1 cellular context compared by ENCODE assay signal in genomic region chr10:97534746-97535367, GRCh38.
TF ChIP-seq lines count a peak whose summit lies in the region.

No MANE protein-coding gene starts in this region.

TF ChIP-seq in HepG2, 621 proteins besides CTCF, POLR2A, EP300 and RAD21 (continued from another document):
- TF ChIP-seq PATZ1 (CRISPR knock-in tag; IDR thresholded peaks at IDR 0.05) (peak; percentile 46; the same call in 1 of the 2 replicates), ZNF17 (CRISPR knock-in tag; IDR thresholded peaks at IDR 0.05) (no peak), ZNF576 (CRISPR knock-in tag; IDR thresholded peaks at IDR 0.05) (no peak), TBL1XR1 (IDR thresholded peaks at IDR 0.05; ENCODE audit: borderline replicate concordance, low read length, partially characterized antibody) (no peak), ZBTB33 (CRISPR knock-in tag; IDR thresholded peaks at IDR 0.05) (0 out of 2 replicates have a peak, but pooled peaks have one; percentile 44), SPEN (CRISPR knock-in tag; IDR thresholded peaks at IDR 0.05; ENCODE audit: low read depth) (no peak), HOMEZ (CRISPR knock-in tag; IDR thresholded peaks at IDR 0.05; ENCODE audit: low read depth) (no peak), CBX2 (IDR thresholded peaks at IDR 0.05; ENCODE audit: low read depth, low read length) (no peak), CBX2 (CRISPR knock-in tag; IDR thresholded peaks at IDR 0.05; ENCODE audit: low read depth) (no peak), RXRB (CRISPR knock-in tag; IDR thresholded peaks at IDR 0.05; ENCODE audit: borderline replicate concordance) (peak; percentile 16; the same call in 1 of the 2 replicates), ZSCAN12 (CRISPR knock-in tag; IDR thresholded peaks at IDR 0.05) (no peak)
